Comparison of ENCODE assay signal across 10 cellular contexts in the genomic region with DNA sequence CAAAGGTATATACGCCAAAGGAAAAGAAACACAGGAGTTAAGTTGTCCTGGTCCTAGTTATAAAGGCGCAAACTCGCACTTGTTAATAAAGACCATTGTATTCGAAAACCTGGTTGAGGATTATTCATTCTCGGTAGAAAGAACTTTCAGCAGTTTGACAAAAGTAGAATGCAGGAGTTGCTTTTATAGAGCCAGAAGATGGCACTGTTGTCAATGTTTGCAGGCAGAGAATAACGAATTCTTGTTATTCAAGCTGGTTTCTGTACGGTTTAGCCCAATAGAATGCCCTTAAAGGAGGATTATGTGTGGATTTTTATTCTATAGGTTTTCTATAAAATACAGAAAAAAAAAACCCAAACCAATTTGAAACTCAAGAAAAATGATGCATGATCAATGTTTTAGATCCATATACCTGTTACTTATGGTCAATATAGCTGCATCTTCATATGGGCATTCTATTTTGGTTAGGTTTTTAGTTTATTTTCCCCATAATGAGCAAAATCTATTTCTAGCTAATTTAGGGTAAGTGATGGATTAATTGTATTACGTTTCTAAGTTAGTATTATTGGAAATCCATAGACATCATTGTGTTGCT.
DNase-seq lines count a peak whose midpoint lies in the region; ATAC-seq, FAIRE-seq and TF ChIP-seq lines count a peak whose summit lies in the region.
"Had no signal": no experiment of that assay in that cellular context is flagged by ENCODE, and none has a peak within 500 bp of the region (broad histone marks: within the 10 kb centered on the region; RNA-seq: fewer than 3 reads in every experiment).

No MANE protein-coding gene starts in this region.

- CTCF ChIA-PET in HepG2 (lab: Yijun Ruan, JAX; ENCODE audit: low intra/inter-chr PET ratio, low total read pairs) = interaction anchor here (0.6 to 2.1 kb wide), 5 partner anchors 1149 to 1425 kb away, joined by 3 to 6 read pairs (median 4); no protein-coding TSS in a partner anchor

- H3K36me3 ChIP-seq in HepG2 (replicated peaks in 1 of 2; ENCODE audit: control insufficient read depth in 1 of 2, insufficient read depth in 2 of 2, low read length in 2 of 2) = no peaks in the 10 kb centered on the region

- H3K4me1 ChIP-seq in HepG2 (ENCODE audit: insufficient read depth, low read length) = peaks cover 16% of the 10 kb centered on the region

- WGBS in HepG2 (ENCODE audit: low lambda C conversion rate) = under 1% methylated on average over 8 of the region's 8 CpGs

- H3K9me3 Mint-ChIP-seq in brain = no peaks in the 10 kb centered on the region
- H3K9me3 Mint-ChIP-seq: activated T-cell treated with anti-CD3 and anti-CD28 coated beads, Interleukin-2, amount 50 U/mL, for 72 hours; CD8-positive, alpha-beta memory T cell had no signal

- POLR2A ChIA-PET in HepG2 (lab: Yijun Ruan, JAX) = no interaction called here

- no peaks in the 10 kb centered on the region for H3K79me2 ChIP-seq in HepG2 (ENCODE audit: insufficient read depth, low read length)

- no peak for FAIRE-seq in HepG2 (lab: Jason Lieb, UNC)

- intact Hi-C loops in HepG2 (cut with micrococcal nuclease; ENCODE audit: unreplicated experiment) = loop anchor here (1.0 to 2.0 kb wide), 2 partner anchors 1172 to 1424 kb away; no protein-coding TSS in a partner anchor

- TF ChIP-seq RAD21 in HepG2 (CRISPR knock-in tag; IDR thresholded peaks at IDR 0.05) = peak; percentile 41; the same call in 1 of the 2 replicates

- no peaks in the 10 kb centered on the region for H3K36me3 Mint-ChIP-seq in brain
- H3K36me3 Mint-ChIP-seq: CD8-positive, alpha-beta memory T cell had no signal

- TF ChIP-seq EP300 in HepG2 (IDR thresholded peaks at IDR 0.05; ENCODE audit: low read depth in 2 of 2, low read length in 2 of 2) (no peak), HepG2 (CRISPR knock-in tag; IDR thresholded peaks at IDR 0.05; ENCODE audit: borderline replicate concordance) (no peak)

- H3K27me3 ChIP-seq in HepG2 (ENCODE audit: control insufficient read depth in 1 of 2, insufficient read depth in 2 of 2, low read length in 2 of 2) = 0 out of 5 replicates have a peak, but pooled peaks cover 2 to 7% of the 10 kb centered on the region in 2 experiments

- H3K9ac ChIP-seq in HepG2 (ENCODE audit: insufficient read depth, low read depth, low read length) = no peak overlapping the region

- H3K4me2 ChIP-seq in HepG2 (ENCODE audit: low read depth, low read length) = no peak overlapping the region

- BruUV-seq in HepG2 (replicated peaks; lab: Mats Ljungman, UMichigan) = no TSS peak

- DNase-seq in NCI-H1436 (lab: John Stamatoyannopoulos, UW) (peak; percentile 51), NCI-H1436 treated with DMSO at 0.1 percent for 48 hours (lab: John Stamatoyannopoulos, UW) (no peak), NCI-H69 (lab: John Stamatoyannopoulos, UW) (peak; percentile 79), HepG2 (ENCODE audit: low spot score) (peak; percentile 39), NCI-H446 treated with DMSO at 0.1 percent for 48 hours (lab: John Stamatoyannopoulos, UW) (no peak)
- no peak for DNase-seq in stimulated activated naive CD8-positive, alpha-beta T cell treated with anti-CD3 and anti-CD28 coated beads, Interleukin-15, Interleukin-2, amounts not matched to agents 100 U/mL and 50 U/mL, for 24 hours
- DNase-seq: activated T-cell treated with anti-CD3 and anti-CD28 coated beads, Interleukin-2, amount 50 U/mL, for 72 hours had no signal

- H3K27ac Mint-ChIP-seq in brain = no peak overlapping the region
- H3K27ac Mint-ChIP-seq: activated T-cell treated with anti-CD3 and anti-CD28 coated beads, Interleukin-2, amount 50 U/mL, for 72 hours had no signal

- no peaks in the 10 kb centered on the region for H4K20me1 ChIP-seq in HepG2 (ENCODE audit: insufficient read depth, low read length)

- H3K9me3 ChIP-seq in HepG2 (ENCODE audit: low read length) = no peaks in the 10 kb centered on the region

- peaks cover 17% of the 10 kb centered on the region for H3K27me3 Mint-ChIP-seq in brain

- peak; percentile 61 for ATAC-seq in HG03066 (IDR thresholded peaks at IDR 0.05; ENCODE audit: low read depth, unreplicated experiment)
- peak; percentile 70 for ATAC-seq in HepG2
- no peak for ATAC-seq in stimulated activated naive CD8-positive, alpha-beta T cell treated with anti-CD3 and anti-CD28 coated beads, Interleukin-15, Interleukin-2, amounts not matched to agents 100 U/mL and 50 U/mL, for 24 hours

- peaks cover 5% of the 10 kb centered on the region for H3K4me1 Mint-ChIP-seq in brain

- TF ChIP-seq CTCF in brain (conservative IDR thresholded peaks at IDR 0.05) (peak; percentile 81 to 89), HepG2 (CRISPR knock-in tag; IDR thresholded peaks at IDR 0.05) (peak; percentile 73)

- H3K4me3 Mint-ChIP-seq in brain = peak overlapping the region in 2 of 5 experiments; percentile 10 to 64
- H3K4me3 Mint-ChIP-seq: activated T-cell treated with anti-CD3 and anti-CD28 coated beads, Interleukin-2, amount 50 U/mL, for 72 hours; CD8-positive, alpha-beta memory T cell had no signal

- no peak overlapping the region for H3K4me3 ChIP-seq in HepG2 (replicated peaks in 1 of 3; ENCODE audit: insufficient read depth in 1 of 3, low read depth in 2 of 3, low read length in 3 of 3)

- in situ Hi-C loops in HepG2 (cut with HindIII; ENCODE audit: extremely low pct_ligation_motif_present, low pct_unique_long_range_greater_than_20kb) = loop anchor here (5.0 to 10.0 kb wide), 2 partner anchors 1168 to 1420 kb away; no protein-coding TSS in a partner anchor

- no peak overlapping the region for H3K27ac ChIP-seq in HepG2 (ENCODE audit: extremely low read length, insufficient read depth, low read length)

- H2AFZ ChIP-seq in HepG2 (ENCODE audit: low read length) = no peak overlapping the region

- TF ChIP-seq POLR2A in HepG2 (IDR thresholded peaks at IDR 0.05; ENCODE audit: insufficient read depth in 1 of 2, low read depth in 2 of 2, low read length in 2 of 2) = no peak

TF ChIP-seq in HepG2, 621 proteins besides CTCF, POLR2A, EP300 and RAD21:
- peak; percentile 80 for TF ChIP-seq STAG1 (CRISPR knock-in tag; IDR thresholded peaks at IDR 0.05)
- no peak for TF ChIP-seq MEF2D (CRISPR knock-in tag; IDR thresholded peaks at IDR 0.05)
- no peak for TF ChIP-seq PHB2 (IDR thresholded peaks at IDR 0.05; ENCODE audit: partially characterized antibody)
- TF ChIP-seq SMC3 (IDR thresholded peaks at IDR 0.05; ENCODE audit: low read length) = peak; percentile 50
- 0 out of 2 replicates have a peak, but pooled peaks have one; percentile 32 for TF ChIP-seq ZNF816 (CRISPR knock-in tag; IDR thresholded peaks at IDR 0.05; ENCODE audit: borderline replicate concordance)

Comparison
In these comparisons a context has a peak if more than half of its experiments do, and no peak if none do; other contexts are left out.
1. DNase-seq: peak in NCI-H1436 (single experiment), NCI-H69 (single experiment) and HepG2 (single experiment); none in NCI-H1436 treated with DMSO at 0.1 percent for 48 hours (single experiment), NCI-H446 treated with DMSO at 0.1 percent for 48 hours (single experiment) and stimulated activated naive CD8-positive, alpha-beta T cell treated with anti-CD3 and anti-CD28 coated beads, Interleukin-15, Interleukin-2, amounts not matched to agents 100 U/mL and 50 U/mL, for 24 hours (single experiment).